ENCODE assay signal across 17 cellular contexts in the genomic region with DNA sequence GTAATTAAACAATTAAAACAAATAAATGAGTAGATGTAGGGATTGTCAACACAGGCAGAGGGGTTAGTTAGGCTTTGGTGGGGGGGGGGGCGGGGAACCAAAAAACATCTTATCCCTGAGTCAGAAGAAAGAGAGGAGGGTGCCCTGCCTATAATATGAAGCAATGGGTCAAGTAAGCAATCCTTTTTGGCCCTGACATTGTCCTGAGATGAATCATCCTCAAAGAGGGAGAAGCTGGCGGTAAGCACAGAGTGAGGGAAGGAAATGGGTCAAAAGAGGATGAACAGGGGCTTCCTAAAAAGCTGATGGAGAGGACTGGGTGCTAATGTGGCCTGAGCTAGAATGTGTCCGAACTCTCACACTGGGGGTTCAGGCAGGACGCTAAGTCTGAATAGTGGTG. TPM values are rescaled to one million over a fixed set of nuclear protein-coding genes. Genes with fewer than 3 reads are reported as not detected.
DNase-seq lines count a peak whose midpoint lies in the region; ATAC-seq and TF ChIP-seq lines count a peak whose summit lies in the region.
"Had no signal": no experiment of that assay in that cellular context is flagged by ENCODE, and none has a peak within 500 bp of the region (broad histone marks: within the 10 kb centered on the region; RNA-seq: fewer than 3 reads in every experiment).

No MANE protein-coding gene starts in this region.

- H3K4me1 Mint-ChIP-seq in naive thymus-derived CD4-positive, alpha-beta T cell: peaks cover 0 to 5% (median 0%) of the 10 kb centered on the region in 7 donors
- H3K4me1 Mint-ChIP-seq in activated naive CD4-positive, alpha-beta T cell treated with anti-CD3 and anti-CD28 coated beads for 36 hours (ENCODE audit: low read depth): no peaks in the 10 kb centered on the region

- no peak overlapping the region for H3K27ac Mint-ChIP-seq in naive thymus-derived CD4-positive, alpha-beta T cell
- H3K27ac Mint-ChIP-seq in activated naive CD4-positive, alpha-beta T cell treated with anti-CD3 and anti-CD28 coated beads for 36 hours: no peak overlapping the region
- H3K27ac Mint-ChIP-seq: neural progenitor cell had no signal

- no peaks in the 10 kb centered on the region for H3K9me3 Mint-ChIP-seq in naive thymus-derived CD4-positive, alpha-beta T cell
- H3K9me3 Mint-ChIP-seq in activated naive CD4-positive, alpha-beta T cell treated with anti-CD3 and anti-CD28 coated beads for 36 hours: no peaks in the 10 kb centered on the region
- H3K9me3 Mint-ChIP-seq: H9, neural progenitor cell had no signal

- no peaks in the 10 kb centered on the region for H3K27me3 Mint-ChIP-seq in naive thymus-derived CD4-positive, alpha-beta T cell
- no peaks in the 10 kb centered on the region for H3K27me3 Mint-ChIP-seq in activated naive CD4-positive, alpha-beta T cell treated with anti-CD3 and anti-CD28 coated beads for 36 hours (ENCODE audit: low read depth)

- TF ChIP-seq POLR2A in esophagus muscularis mucosa (IDR thresholded peaks at IDR 0.05; ENCODE audit: low read depth): no peak

- peak; percentile 63 for DNase-seq in BJ (ENCODE audit: low read depth)
- DNase-seq in LHCN-M2 (ENCODE audit: low read depth): peak; percentile 22
- DNase-seq in esophagus muscularis mucosa (ENCODE audit: extremely low spot score): peak; percentile 90
- DNase-seq in naive thymus-derived CD4-positive, alpha-beta T cell: no peak
- no peak for DNase-seq in DMS153 treated with DMSO at 0.1 percent for 48 hours (lab: John Stamatoyannopoulos, UW; ENCODE audit: unreplicated experiment)
- no peak for DNase-seq in activated naive CD4-positive, alpha-beta T cell treated with anti-CD3 and anti-CD28 coated beads for 36 hours
- no peak for DNase-seq in NCI-H1436 treated with DMSO at 0.1 percent for 48 hours (lab: John Stamatoyannopoulos, UW)
- DNase-seq in activated naive CD4-positive, alpha-beta T cell treated with anti-CD3 and anti-CD28 coated beads, Interleukin-2, amount 50 U/mL, for 16 hours: no peak
- DNase-seq: BE2C; DMS153; H9; NCI-H1417; right lobe of liver; stimulated activated CD4-positive, alpha-beta T cell treated with anti-CD3 and anti-CD28 coated beads, Interleukin-4, amount 100 ng/mL, for 1 hour; upper lobe of left lung had no signal

- no peak for TF ChIP-seq CTCF in BJ (IDR thresholded peaks at IDR 0.05; ENCODE audit: insufficient read depth, low read depth, low read length)
- no peak for TF ChIP-seq CTCF in esophagus muscularis mucosa (IDR thresholded peaks at IDR 0.05)

- peaks cover 0 to 5% (median 0%) of the 10 kb centered on the region in 4 donors for H3K4me1 ChIP-seq in esophagus muscularis mucosa
- H3K4me1 ChIP-seq in naive thymus-derived CD4-positive, alpha-beta T cell (ENCODE audit: control insufficient read depth in 2 of 2, insufficient read depth in 2 of 2, low read length in 2 of 2): no peaks in the 10 kb centered on the region
- H3K4me1 ChIP-seq: BE2C, neural progenitor cell, right lobe of liver, upper lobe of left lung had no signal

- intact Hi-C loops in esophagus muscularis mucosa (cut with DNase I): no loop called here
- intact Hi-C loops in naive thymus-derived CD4-positive, alpha-beta T cell (cut with micrococcal nuclease): no loop called here
- intact Hi-C loops in activated naive CD4-positive, alpha-beta T cell treated with anti-CD3 and anti-CD28 coated beads for 36 hours (cut with micrococcal nuclease): no loop called here

- no peak for TF ChIP-seq EP300 in esophagus muscularis mucosa (IDR thresholded peaks at IDR 0.05)

- no peak overlapping the region for H3K4me3 Mint-ChIP-seq in naive thymus-derived CD4-positive, alpha-beta T cell
- no peak overlapping the region for H3K4me3 Mint-ChIP-seq in activated naive CD4-positive, alpha-beta T cell treated with anti-CD3 and anti-CD28 coated beads for 36 hours
- H3K4me3 Mint-ChIP-seq: H9, neural progenitor cell had no signal

- H3K27ac ChIP-seq in esophagus muscularis mucosa (replicated peaks in 1 of 4): peak overlapping the region in 1 of 4 donors; percentile 1
- no peak overlapping the region for H3K27ac ChIP-seq in naive thymus-derived CD4-positive, alpha-beta T cell (ENCODE audit: low read depth, low read length)
- H3K27ac ChIP-seq: neural progenitor cell, right lobe of liver had no signal

- peak; percentile 38 for ATAC-seq in naive thymus-derived CD4-positive, alpha-beta T cell

- WGBS in esophagus muscularis mucosa: 82% methylated on average over 4 of the region's 4 CpGs

- POLR2A ChIA-PET in BJ (lab: Charles Lee): interaction anchor here (0.6 to 0.8 kb wide), 2 partner anchors 75 to 495 kb away, joined by 3 read pairs; no protein-coding TSS in a partner anchor
- POLR2A ChIA-PET in naive thymus-derived CD4-positive, alpha-beta T cell (lab: Charles Lee): no interaction called here

- H3K27me3 ChIP-seq in BJ (ENCODE audit: control insufficient read depth, insufficient read depth, low read length) (no peaks in the 10 kb centered on the region; the same call in 1 of the 2 replicates), esophagus muscularis mucosa (peaks cover 0 to 3% (median 0%) of the 10 kb centered on the region in 4 donors)
- H3K27me3 ChIP-seq in naive thymus-derived CD4-positive, alpha-beta T cell (ENCODE audit: control insufficient read depth in 2 of 2, insufficient read depth in 2 of 2, low read length in 2 of 2): peaks cover 0 to 3% of the 10 kb centered on the region in 2 donors
- H3K27me3 ChIP-seq: BE2C, neural progenitor cell, right lobe of liver, upper lobe of left lung had no signal

- CTCF ChIA-PET in BJ (lab: Yijun Ruan, JAX): interaction anchor here (0.8 to 2.6 kb wide), 6 partner anchors 12 to 85 kb away, joined by 3 to 16 read pairs (median 6); partner anchors contain the start of gene PPFIBP2
- CTCF ChIA-PET in naive thymus-derived CD4-positive, alpha-beta T cell (lab: Charles Lee): interaction anchor here (0.9 to 1.0 kb wide), 2 partner anchors 22 to 50 kb away, joined by 3 read pairs; no protein-coding TSS in a partner anchor
- CTCF ChIA-PET in activated naive CD4-positive, alpha-beta T cell treated with anti-CD3 and anti-CD28 coated beads for 36 hours (lab: Charles Lee): interaction anchor here (1.0 kb wide), 1 partner anchor 197 kb away, joined by 3 read pairs; no protein-coding TSS in a partner anchor

- no peak overlapping the region for H3K4me3 ChIP-seq in BJ (ENCODE audit: low read depth, low read length)
- no peak overlapping the region for H3K4me3 ChIP-seq in esophagus muscularis mucosa
- H3K4me3 ChIP-seq in naive thymus-derived CD4-positive, alpha-beta T cell (ENCODE audit: low read length): no peak overlapping the region
- H3K4me3 ChIP-seq: neural progenitor cell, right lobe of liver, upper lobe of left lung had no signal

- no peaks in the 10 kb centered on the region for H3K9me3 ChIP-seq in esophagus muscularis mucosa
- H3K9me3 ChIP-seq in naive thymus-derived CD4-positive, alpha-beta T cell (ENCODE audit: control insufficient read depth in 2 of 3, low read length in 3 of 3): no peaks in the 10 kb centered on the region
- H3K9me3 ChIP-seq: BE2C, right lobe of liver, upper lobe of left lung had no signal

- no peaks in the 10 kb centered on the region for H3K36me3 ChIP-seq in BJ (ENCODE audit: control insufficient read depth, insufficient read depth, low read length)
- H3K36me3 ChIP-seq in esophagus muscularis mucosa: peaks cover 0 to 7% (median 0%) of the 10 kb centered on the region in 4 donors
- no peaks in the 10 kb centered on the region for H3K36me3 ChIP-seq in naive thymus-derived CD4-positive, alpha-beta T cell (ENCODE audit: control insufficient read depth in 2 of 3, insufficient read depth in 3 of 3, low read length in 3 of 3)
- H3K36me3 ChIP-seq: BE2C, neural progenitor cell, right lobe of liver, upper lobe of left lung had no signal

- H3K36me3 Mint-ChIP-seq in naive thymus-derived CD4-positive, alpha-beta T cell: peaks cover 0 to 3% (median 0%) of the 10 kb centered on the region in 5 donors
- no peaks in the 10 kb centered on the region for H3K36me3 Mint-ChIP-seq in activated naive CD4-positive, alpha-beta T cell treated with anti-CD3 and anti-CD28 coated beads for 36 hours (ENCODE audit: low read depth)
- H3K36me3 Mint-ChIP-seq: neural progenitor cell had no signal

RNA-seq across cellular contexts. Expression of gene OLFML1, which starts 4.7 kb away (rescaled TPM):
- polyA plus RNA-seq in BJ (2011; rRNA removed): 0.91 and 1.1 TPM in 2 replicates
- polyA minus RNA-seq in BJ (2011; rRNA and poly(A)+ RNA removed): 0.43 and 1.4 TPM in 2 replicates
- total RNA-seq in LHCN-M2 (2014; rRNA removed) (not detected in 2 replicates), esophagus muscularis mucosa (10 to 100 TPM in 1 of 4 donors, 1 to 10 TPM in 3; 5.6 to 10.8 (median 7.7) TPM)
- not detected for polyA plus RNA-seq in LHCN-M2 (2012)
- total RNA-seq in naive thymus-derived CD4-positive, alpha-beta T cell: not detected
- under 1 TPM in 1 of 2 donors, not detected in 1; 0.18 TPM for polyA plus RNA-seq in naive thymus-derived CD4-positive, alpha-beta T cell
- not detected for total RNA-seq in activated naive CD4-positive, alpha-beta T cell treated with anti-CD3 and anti-CD28 coated beads for 36 hours
- total RNA-seq: activated CD8-positive, alpha-beta memory T cell treated with anti-CD3 and anti-CD28 coated beads for 36 hours; H9 had no signal

RNA-seq across cellular contexts. Expression of gene PPFIBP2, which starts 23.7 kb away (rescaled TPM):
- polyA plus RNA-seq in BJ (2011; rRNA removed): 20.6 and 29.9 TPM in 2 replicates
- polyA minus RNA-seq in BJ (2011; rRNA and poly(A)+ RNA removed): 51.1 and 59.2 TPM in 2 replicates
- total RNA-seq in LHCN-M2 (2014; rRNA removed): 4.7 and 5.0 TPM in 2 replicates
- 10.8 TPM for polyA plus RNA-seq in LHCN-M2 (2012)
- total RNA-seq in esophagus muscularis mucosa: 10 to 100 TPM in 2 of 4 donors, 1 to 10 TPM in 2; 7.5 to 12.5 (median 10.0) TPM
- total RNA-seq in naive thymus-derived CD4-positive, alpha-beta T cell: 10 to 100 TPM in 4 of 5 experiments, 1 to 10 TPM in 1; 5.7 to 55.6 (median 45.9) TPM
- polyA plus RNA-seq in naive thymus-derived CD4-positive, alpha-beta T cell: 10 to 100 TPM in 1 of 2 donors, 1 to 10 TPM in 1; 7.0 to 29.4 TPM
- total RNA-seq in activated naive CD4-positive, alpha-beta T cell treated with anti-CD3 and anti-CD28 coated beads for 36 hours: 10 to 100 TPM; 22.2 to 26.1 TPM

Comparison
In these comparisons a context has a peak if more than half of its experiments do, and no peak if none do; other contexts are left out.
1. DNase-seq: peak in BJ (single experiment), LHCN-M2 (single experiment) and esophagus muscularis mucosa (single experiment); none in naive thymus-derived CD4-positive, alpha-beta T cell (0 of 9), DMS153 treated with DMSO at 0.1 percent for 48 hours (single experiment), activated naive CD4-positive, alpha-beta T cell treated with anti-CD3 and anti-CD28 coated beads for 36 hours (single experiment), NCI-H1436 treated with DMSO at 0.1 percent for 48 hours (single experiment) and activated naive CD4-positive, alpha-beta T cell treated with anti-CD3 and anti-CD28 coated beads, Interleukin-2, amount 50 U/mL, for 16 hours (single experiment).